12 cellular contexts compared by ENCODE assay signal in the genomic region with DNA sequence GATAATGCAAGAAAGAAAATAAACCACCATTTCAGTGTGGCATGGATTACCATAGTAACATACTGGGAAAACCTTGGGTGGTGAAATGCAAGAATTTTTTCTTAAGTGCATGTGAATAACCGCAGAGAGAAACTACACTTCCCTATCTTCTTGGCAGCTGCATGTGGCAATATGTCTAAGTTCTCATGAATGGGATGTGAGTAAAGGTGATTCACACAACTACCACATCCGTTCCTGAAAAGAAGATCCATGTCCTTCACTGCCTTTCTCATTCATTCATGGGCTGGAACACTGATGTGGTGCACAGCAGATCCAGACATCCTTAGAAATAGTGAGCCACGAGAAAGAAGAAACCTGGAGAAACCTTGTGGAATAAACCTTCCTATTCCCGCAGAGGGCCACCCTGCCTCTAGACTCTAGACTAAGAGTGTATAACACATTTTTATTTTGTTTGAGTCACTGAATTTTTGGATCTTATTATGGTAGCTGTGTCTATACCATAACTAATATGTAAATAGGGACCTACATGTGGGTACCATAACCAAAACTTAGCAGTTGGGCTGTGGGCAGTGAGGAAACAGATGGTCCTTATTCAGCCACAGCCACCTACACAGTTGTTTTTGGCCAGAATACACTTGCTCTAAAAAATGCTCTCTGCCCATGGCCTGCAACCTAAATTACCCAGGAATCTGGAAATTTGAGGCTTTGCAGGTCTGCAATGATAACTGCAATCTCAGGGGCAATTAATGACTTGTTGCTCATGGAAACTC.
DNase-seq lines count a peak whose midpoint lies in the region; ATAC-seq, FAIRE-seq and TF ChIP-seq lines count a peak whose summit lies in the region.
"Had no signal": no experiment of that assay in that cellular context is flagged by ENCODE, and none has a peak within 500 bp of the region (broad histone marks: within the 10 kb centered on the region; RNA-seq: fewer than 3 reads in every experiment).

No MANE protein-coding gene starts in this region.

- H3K4me1 Mint-ChIP-seq in activated T-helper 1 cell treated with anti-CD3 and anti-CD28 coated beads, Interleukin-12 subunit alpha, Interleukin-12 subunit beta, Interleukin-2, Interleukin-4 antibody, amounts not matched to agents 30 ng/mL and 10 ng/mL and 1 ng/mL, durations not matched to agents 14 hours and 24 hours and 36 hours (ENCODE audit: low read depth): no peaks in the 10 kb centered on the region
- H3K4me1 Mint-ChIP-seq: neural crest cell had no signal

- H3K27me3 Mint-ChIP-seq in activated T-helper 1 cell treated with anti-CD3 and anti-CD28 coated beads, Interleukin-12 subunit alpha, Interleukin-12 subunit beta, Interleukin-2, Interleukin-4 antibody, amounts not matched to agents 30 ng/mL and 10 ng/mL and 1 ng/mL, durations not matched to agents 14 hours and 24 hours and 36 hours (ENCODE audit: insufficient read depth): no peaks in the 10 kb centered on the region

- no peak overlapping the region for H3K27ac Mint-ChIP-seq in activated T-helper 1 cell treated with anti-CD3 and anti-CD28 coated beads, Interleukin-12 subunit alpha, Interleukin-12 subunit beta, Interleukin-2, Interleukin-4 antibody, amounts not matched to agents 30 ng/mL and 10 ng/mL and 1 ng/mL, durations not matched to agents 14 hours and 24 hours and 36 hours
- H3K27ac Mint-ChIP-seq: T-helper 1 cell treated with Interleukin-12 subunit alpha and Interleukin-12 subunit beta and Interleukin-4 antibody, amounts not matched to agents 30 μg/mL and 1 μg/mL, for 36 hours had no signal

- no peak for TF ChIP-seq CTCF in foreskin fibroblast (IDR thresholded peaks at IDR 0.05; ENCODE audit: low read depth, low read length)
- TF ChIP-seq CTCF in D721Med (IDR thresholded peaks at IDR 0.05; ENCODE audit: insufficient read depth, missing control alignments): no peak

- no peaks in the 10 kb centered on the region for H3K36me3 Mint-ChIP-seq in activated T-helper 1 cell treated with anti-CD3 and anti-CD28 coated beads, Interleukin-12 subunit alpha, Interleukin-12 subunit beta, Interleukin-2, Interleukin-4 antibody, amounts not matched to agents 30 ng/mL and 10 ng/mL and 1 ng/mL, durations not matched to agents 14 hours and 24 hours and 36 hours (ENCODE audit: low read depth)

- intact Hi-C loops in activated T-helper 1 cell treated with anti-CD3 and anti-CD28 coated beads, Interleukin-12 subunit alpha, Interleukin-12 subunit beta, Interleukin-2, Interleukin-4 antibody, amounts not matched to agents 30 ng/mL and 10 ng/mL and 1 ng/mL, durations not matched to agents 14 hours and 24 hours and 36 hours (cut with micrococcal nuclease): no loop called here

- no peak overlapping the region for H3K4me3 Mint-ChIP-seq in activated T-helper 1 cell treated with anti-CD3 and anti-CD28 coated beads, Interleukin-12 subunit alpha, Interleukin-12 subunit beta, Interleukin-2, Interleukin-4 antibody, amounts not matched to agents 30 ng/mL and 10 ng/mL and 1 ng/mL, durations not matched to agents 14 hours and 24 hours and 36 hours
- H3K4me3 Mint-ChIP-seq: neural crest cell; T-helper 1 cell treated with Interleukin-12 subunit alpha and Interleukin-12 subunit beta and Interleukin-4 antibody, amounts not matched to agents 30 μg/mL and 1 μg/mL, for 36 hours had no signal

- no peak for FAIRE-seq in D721Med (lab: Jason Lieb, UNC)
- FAIRE-seq: colon had no signal

- H3K9me3 Mint-ChIP-seq in activated T-helper 1 cell treated with anti-CD3 and anti-CD28 coated beads, Interleukin-12 subunit alpha, Interleukin-12 subunit beta, Interleukin-2, Interleukin-4 antibody, amounts not matched to agents 30 ng/mL and 10 ng/mL and 1 ng/mL, durations not matched to agents 14 hours and 24 hours and 36 hours: no peaks in the 10 kb centered on the region
- H3K9me3 Mint-ChIP-seq: neural crest cell; T-helper 1 cell treated with Interleukin-12 subunit alpha and Interleukin-12 subunit beta and Interleukin-4 antibody, amounts not matched to agents 30 μg/mL and 1 μg/mL, for 36 hours had no signal

- DNase-seq in EL (peak; percentile 71), RKO (ENCODE audit: low spot score) (peak; percentile 92), foreskin fibroblast (peak; percentile 71 to 78), NCI-H2107 treated with DMSO at 0.1 percent for 48 hours (lab: John Stamatoyannopoulos, UW; ENCODE audit: unreplicated experiment) (no peak), D721Med (ENCODE audit: insufficient read length, low spot score) (no peak)
- no peak for DNase-seq in activated CD4-positive, alpha-beta T cell treated with anti-CD3 and anti-CD28 coated beads, Interleukin-2, amount 50 U/mL, for 1 hour
- DNase-seq in activated T-helper 1 cell treated with anti-CD3 and anti-CD28 coated beads, Interleukin-12 subunit alpha, Interleukin-12 subunit beta, Interleukin-2, Interleukin-4 antibody, amounts not matched to agents 30 ng/mL and 10 ng/mL and 1 ng/mL, durations not matched to agents 14 hours and 24 hours and 36 hours (ENCODE audit: low spot score): no peak
- DNase-seq: stimulated activated naive CD4-positive, alpha-beta T cell treated with Interleukin-2 at 50 U/mL for 16 hours had no signal

- peak; percentile 71 for ATAC-seq in HG02981 (IDR thresholded peaks at IDR 0.05; ENCODE audit: unreplicated experiment)

- no peak overlapping the region for H3K4me3 ChIP-seq in foreskin fibroblast (ENCODE audit: low read depth in 1 of 2, low read length in 2 of 2)

Comparison
In these comparisons a context has a peak if more than half of its experiments do, and no peak if none do; other contexts are left out.
1. DNase-seq: peak in EL (single experiment), RKO (single experiment) and foreskin fibroblast (2 of 2); none in NCI-H2107 treated with DMSO at 0.1 percent for 48 hours (single experiment), activated CD4-positive, alpha-beta T cell treated with anti-CD3 and anti-CD28 coated beads, Interleukin-2, amount 50 U/mL, for 1 hour (single experiment), D721Med (single experiment) and activated T-helper 1 cell treated with anti-CD3 and anti-CD28 coated beads, Interleukin-12 subunit alpha, Interleukin-12 subunit beta, Interleukin-2, Interleukin-4 antibody, amounts not matched to agents 30 ng/mL and 10 ng/mL and 1 ng/mL, durations not matched to agents 14 hours and 24 hours and 36 hours (single experiment).